In the genomic region with DNA sequence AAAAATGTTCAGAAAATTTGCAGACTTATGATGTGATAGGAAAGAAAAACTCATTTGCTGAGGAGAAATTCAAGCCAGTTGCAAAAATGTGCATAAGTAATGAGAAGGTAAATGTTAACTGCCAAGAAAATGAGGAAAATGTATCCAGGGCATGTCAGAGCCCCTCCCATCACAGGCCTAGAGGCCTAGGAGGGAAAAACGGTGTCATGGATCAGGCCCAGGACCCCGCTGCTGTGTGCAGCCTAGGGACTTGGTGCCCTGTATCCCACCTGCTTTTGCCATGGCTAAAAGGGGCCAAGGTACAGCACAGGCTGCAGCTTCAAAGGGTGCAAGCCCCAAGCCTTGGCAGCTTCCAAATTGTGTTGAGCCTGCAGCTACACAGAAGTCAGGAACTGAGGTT, we compare ENCODE assay signal across 11 cellular contexts.
"Had no signal": no experiment of that assay in that cellular context is flagged by ENCODE, and none has a peak within 500 bp of the region (broad histone marks: within the 10 kb centered on the region; RNA-seq: fewer than 3 reads in every experiment).

No MANE protein-coding gene starts in this region.

- H3K9ac ChIP-seq: GM23248 had no signal

- H3K4me3 ChIP-seq: GM23248, GM23338, HAP-1 had no signal

- ATAC-seq: GM23338, HCT116 had no signal

- FAIRE-seq: H1, H54 had no signal

- DNase-seq: GM23248, GOT3, H7, H9, HCEC 1CT, HFFc6 had no signal

- H3K4me3 Mint-ChIP-seq: GM23338, H9, HFFc6 had no signal

- H3K4me1 Mint-ChIP-seq: GM23338, H9 had no signal

- H2AFZ ChIP-seq: GM23248, GM23338 had no signal

- H3K4me1 ChIP-seq: HAP-1 had no signal

- H3K36me3 ChIP-seq: HAP-1 had no signal

- H3K27ac ChIP-seq: GM23248 had no signal

- H3K27ac Mint-ChIP-seq: GM23338, H9, HFFc6 had no signal

- H3K4me2 ChIP-seq: GM23338 had no signal
